In genomic region chr11:57123590-57123989, GRCh38 we compare ENCODE assay signal across 33 cellular contexts. TPM values are rescaled to one million over a fixed set of nuclear protein-coding genes. Genes with fewer than 3 reads are reported as not detected.
"Had no signal": no experiment of that assay in that cellular context is flagged by ENCODE, and none has a peak within 500 bp of the region (broad histone marks: within the 10 kb centered on the region; RNA-seq: fewer than 3 reads in every experiment).

No MANE protein-coding gene starts in this region.

- H3K9me3 Mint-ChIP-seq: activated CD4-positive, alpha-beta memory T cell treated with anti-CD3 and anti-CD28 coated beads for 36 hours; activated CD4-positive, alpha-beta T cell treated with anti-CD3 and anti-CD28 coated beads, Interleukin-2, amount 10 ng/mL, durations not matched to agents 24 days and 14 days; activated naive CD4-positive, alpha-beta T cell treated with anti-CD3 and anti-CD28 coated beads for 36 hours; activated naive CD4-positive, alpha-beta T cell treated with anti-CD3 and anti-CD28 coated beads, Interleukin-2, amount 50 U/mL, for 24 hours; activated naive CD8-positive, alpha-beta T cell treated with anti-CD3 and anti-CD28 coated beads for 36 hours; activated naive CD8-positive, alpha-beta T cell treated with anti-CD3 and anti-CD28 coated beads, Interleukin-2, amount 50 U/mL, for 24 hours; activated T-helper 1 cell treated with anti-CD3 and anti-CD28 coated beads, Interleukin-12 subunit alpha, Interleukin-12 subunit beta, Interleukin-2, Interleukin-4 antibody, amounts not matched to agents 30 ng/mL and 10 ng/mL and 1 ng/mL, durations not matched to agents 14 hours and 24 hours and 36 hours; activated T-helper 2 cell treated with anti-CD3 and anti-CD28 coated beads, Interferon-gamma antibody, Interleukin-2, Interleukin-4, amounts not matched to agents 10 μg/mL and 5 μg/mL and 100 μg/mL, durations not matched to agents 14 hours and 24 hours and 36 hours had no signal

- H3K36me3 Mint-ChIP-seq: activated CD4-positive, alpha-beta memory T cell treated with anti-CD3 and anti-CD28 coated beads for 36 hours; activated CD8-positive, alpha-beta memory T cell treated with anti-CD3 and anti-CD28 coated beads, Interleukin-2, amount 10 ng/mL, durations not matched to agents 7 days and 5 days; activated naive CD4-positive, alpha-beta T cell treated with anti-CD3 and anti-CD28 coated beads, Interleukin-2, amount 50 U/mL, for 24 hours; activated naive CD8-positive, alpha-beta T cell treated with anti-CD3 and anti-CD28 coated beads for 36 hours had no signal

- FAIRE-seq: endometrium had no signal

- ATAC-seq: activated CD4-positive, alpha-beta T cell treated with anti-CD3 and anti-CD28 coated beads for 36 hours; activated CD8-positive, alpha-beta memory T cell treated with anti-CD3 and anti-CD28 coated beads, Interleukin-2, amount 10 ng/mL, durations not matched to agents 7 days and 5 days; activated CD8-positive, alpha-beta T cell treated with anti-CD3 and anti-CD28 coated beads, Interleukin-2, amount 10 ng/mL, durations not matched to agents 7 days and 5 days; activated naive CD8-positive, alpha-beta T cell treated with anti-CD3 and anti-CD28 coated beads, Interleukin-2, amount 50 U/mL, for 24 hours; body of pancreas; foreskin keratinocyte; gastroesophageal sphincter had no signal

- H3K4me3 ChIP-seq: adrenal gland, body of pancreas, colonic mucosa, esophagus muscularis mucosa, gastroesophageal sphincter had no signal

- H3K4me1 Mint-ChIP-seq: activated CD4-positive, alpha-beta T cell treated with anti-CD3 and anti-CD28 coated beads for 36 hours; activated CD4-positive, alpha-beta T cell treated with anti-CD3 and anti-CD28 coated beads, Interleukin-2, amount 10 ng/mL, durations not matched to agents 24 days and 14 days; activated CD8-positive, alpha-beta memory T cell treated with anti-CD3 and anti-CD28 coated beads, Interleukin-2, amount 10 ng/mL, durations not matched to agents 7 days and 5 days; activated naive CD4-positive, alpha-beta T cell treated with anti-CD3 and anti-CD28 coated beads, Interleukin-2, amount 50 U/mL, for 24 hours; activated naive CD8-positive, alpha-beta T cell treated with anti-CD3 and anti-CD28 coated beads for 36 hours; activated naive CD8-positive, alpha-beta T cell treated with anti-CD3 and anti-CD28 coated beads, Interleukin-2, amount 50 U/mL, for 24 hours had no signal

- DNase-seq: activated CD4-positive, alpha-beta memory T cell treated with anti-CD3 and anti-CD28 coated beads for 36 hours; activated CD4-positive, alpha-beta T cell treated with anti-CD3 and anti-CD28 coated beads for 36 hours; activated CD4-positive, alpha-beta T cell treated with anti-CD3 and anti-CD28 coated beads, Interleukin-2, amount 10 ng/mL, durations not matched to agents 24 days and 14 days; activated CD4-positive, CD25-positive, alpha-beta regulatory T cell; activated CD4-positive, CD25-positive, alpha-beta regulatory T cell treated with anti-CD3 and anti-CD28 coated beads, Interleukin-2, amount 50 U/mL, for 72 hours; activated CD8-positive, alpha-beta memory T cell treated with anti-CD3 and anti-CD28 coated beads, Interleukin-2, amount 10 ng/mL, durations not matched to agents 7 days and 5 days; activated CD8-positive, alpha-beta memory T cell treated with anti-CD3 and anti-CD28 coated beads, Interleukin-2, amount 50 U/mL, for 4 hours; activated CD8-positive, alpha-beta T cell treated with anti-CD3 and anti-CD28 coated beads, Interleukin-2, amount 10 ng/mL, durations not matched to agents 7 days and 5 days; activated effector memory CD4-positive, alpha-beta T cell treated with anti-CD3 and anti-CD28 coated beads, Interleukin-2, amount 50 U/mL, for 16 hours; activated naive CD4-positive, alpha-beta T cell treated with anti-CD3 and anti-CD28 coated beads for 36 hours; activated naive CD8-positive, alpha-beta T cell treated with anti-CD3 and anti-CD28 coated beads for 36 hours; activated naive CD8-positive, alpha-beta T cell treated with anti-CD3 and anti-CD28 coated beads, Interleukin-2, amount 50 U/mL, for 24 hours; activated T-cell treated with anti-CD3 and anti-CD28 coated beads, Interleukin-2, amount 50 U/mL, for 1 hour; activated T-cell treated with anti-CD3 and anti-CD28 coated beads, Interleukin-2, amount 50 U/mL, for 48 hours; adrenal gland; amygdala; aorta; body of pancreas; central memory CD4-positive, alpha-beta T cell; cerebellar nuclear complex; colonic mucosa; effector CD8-positive, alpha-beta T cell; foreskin keratinocyte; T-helper 2 cell had no signal

- H3K36me3 ChIP-seq: adrenal gland, colonic mucosa, esophagus muscularis mucosa, gastroesophageal sphincter had no signal

- H3K4me3 Mint-ChIP-seq: activated CD4-positive, alpha-beta memory T cell treated with anti-CD3 and anti-CD28 coated beads for 36 hours; activated CD4-positive, alpha-beta T cell treated with anti-CD3 and anti-CD28 coated beads for 36 hours; activated CD4-positive, alpha-beta T cell treated with anti-CD3 and anti-CD28 coated beads, Interleukin-2, amount 10 ng/mL, durations not matched to agents 24 days and 14 days; activated CD8-positive, alpha-beta memory T cell treated with anti-CD3 and anti-CD28 coated beads, Interleukin-2, amount 10 ng/mL, durations not matched to agents 7 days and 5 days; activated CD8-positive, alpha-beta T cell treated with anti-CD3 and anti-CD28 coated beads, Interleukin-2, amount 10 ng/mL, durations not matched to agents 7 days and 5 days; activated naive CD4-positive, alpha-beta T cell treated with anti-CD3 and anti-CD28 coated beads for 36 hours; activated naive CD4-positive, alpha-beta T cell treated with anti-CD3 and anti-CD28 coated beads, Interleukin-2, amount 50 U/mL, for 24 hours; activated naive CD8-positive, alpha-beta T cell treated with anti-CD3 and anti-CD28 coated beads for 36 hours; activated naive CD8-positive, alpha-beta T cell treated with anti-CD3 and anti-CD28 coated beads, Interleukin-2, amount 50 U/mL, for 24 hours; activated T-helper 1 cell treated with anti-CD3 and anti-CD28 coated beads, Interleukin-12 subunit alpha, Interleukin-12 subunit beta, Interleukin-2, Interleukin-4 antibody, amounts not matched to agents 30 ng/mL and 10 ng/mL and 1 ng/mL, durations not matched to agents 14 hours and 24 hours and 36 hours had no signal

- H3K4me1 ChIP-seq: adrenal gland, body of pancreas, colonic mucosa, esophagus muscularis mucosa, foreskin keratinocyte, gastroesophageal sphincter had no signal

- H3K27ac ChIP-seq: adrenal gland, body of pancreas, colonic mucosa, esophagus muscularis mucosa, foreskin keratinocyte, gastroesophageal sphincter had no signal

- H3K27me3 ChIP-seq: adrenal gland, colonic mucosa, esophagus muscularis mucosa had no signal

- H3K9me3 ChIP-seq: adrenal gland, body of pancreas, colonic mucosa, esophagus muscularis mucosa, gastroesophageal sphincter had no signal

- H3K27ac Mint-ChIP-seq: activated CD4-positive, alpha-beta memory T cell treated with anti-CD3 and anti-CD28 coated beads for 36 hours; activated CD4-positive, alpha-beta T cell treated with anti-CD3 and anti-CD28 coated beads for 36 hours; activated CD4-positive, alpha-beta T cell treated with anti-CD3 and anti-CD28 coated beads, Interleukin-2, amount 10 ng/mL, durations not matched to agents 24 days and 14 days; activated CD8-positive, alpha-beta memory T cell treated with anti-CD3 and anti-CD28 coated beads, Interleukin-2, amount 10 ng/mL, durations not matched to agents 7 days and 5 days; activated CD8-positive, alpha-beta T cell treated with anti-CD3 and anti-CD28 coated beads, Interleukin-2, amount 10 ng/mL, durations not matched to agents 7 days and 5 days; activated naive CD4-positive, alpha-beta T cell treated with anti-CD3 and anti-CD28 coated beads for 36 hours; activated naive CD4-positive, alpha-beta T cell treated with anti-CD3 and anti-CD28 coated beads, Interleukin-2, amount 50 U/mL, for 24 hours; activated naive CD8-positive, alpha-beta T cell treated with anti-CD3 and anti-CD28 coated beads for 36 hours; activated naive CD8-positive, alpha-beta T cell treated with anti-CD3 and anti-CD28 coated beads, Interleukin-2, amount 50 U/mL, for 24 hours; activated T-helper 1 cell treated with anti-CD3 and anti-CD28 coated beads, Interleukin-12 subunit alpha, Interleukin-12 subunit beta, Interleukin-2, Interleukin-4 antibody, amounts not matched to agents 30 ng/mL and 10 ng/mL and 1 ng/mL, durations not matched to agents 14 hours and 24 hours and 36 hours; activated T-helper 2 cell treated with anti-CD3 and anti-CD28 coated beads, Interferon-gamma antibody, Interleukin-2, Interleukin-4, amounts not matched to agents 10 μg/mL and 5 μg/mL and 100 μg/mL, durations not matched to agents 14 hours and 24 hours and 36 hours had no signal

RNA-seq across cellular contexts. Expression of gene LRRC55, which starts 58.2 kb away (rescaled TPM):
- total RNA-seq: activated CD4-positive, alpha-beta memory T cell treated with anti-CD3 and anti-CD28 coated beads for 36 hours; activated CD4-positive, alpha-beta T cell treated with anti-CD3 and anti-CD28 coated beads for 36 hours; activated CD4-positive, alpha-beta T cell treated with anti-CD3 and anti-CD28 coated beads, Interleukin-2, amount 10 ng/mL, durations not matched to agents 24 days and 14 days; activated CD8-positive, alpha-beta memory T cell treated with anti-CD3 and anti-CD28 coated beads for 36 hours; activated CD8-positive, alpha-beta memory T cell treated with anti-CD3 and anti-CD28 coated beads, Interleukin-2, amount 10 ng/mL, durations not matched to agents 7 days and 5 days; activated CD8-positive, alpha-beta T cell treated with anti-CD3 and anti-CD28 coated beads, Interleukin-2, amount 10 ng/mL, durations not matched to agents 7 days and 5 days; activated naive CD4-positive, alpha-beta T cell treated with anti-CD3 and anti-CD28 coated beads for 36 hours; activated naive CD8-positive, alpha-beta T cell treated with anti-CD3 and anti-CD28 coated beads for 36 hours; activated T-helper 1 cell treated with anti-CD3 and anti-CD28 coated beads, Interleukin-12 subunit alpha, Interleukin-12 subunit beta, Interleukin-2, Interleukin-4 antibody, amounts not matched to agents 30 ng/mL and 10 ng/mL and 1 ng/mL, durations not matched to agents 14 hours and 24 hours and 36 hours; activated T-helper 2 cell treated with anti-CD3 and anti-CD28 coated beads, Interferon-gamma antibody, Interleukin-2, Interleukin-4, amounts not matched to agents 10 μg/mL and 5 μg/mL and 100 μg/mL, durations not matched to agents 14 hours and 24 hours and 36 hours; body of pancreas; epithelial cell of proximal tubule; foreskin keratinocyte; T-helper 1 cell treated with Interleukin-12 subunit alpha and Interleukin-12 subunit beta and Interleukin-4 antibody, amounts not matched to agents 30 ng/mL and 1 ng/mL, for 36 hours had no signal
- polyA plus RNA-seq: foreskin keratinocyte had no signal
